ENCODE assay signal across 8 cellular contexts in genomic region chr12:53046655-53047220, GRCh38.
DNase-seq lines count a peak whose midpoint lies in the region; ATAC-seq lines count a peak whose summit lies in the region.

No MANE protein-coding gene starts in this region.

- peak overlapping the region; percentile 88 for H3K9ac ChIP-seq in endocrine pancreas (ENCODE audit: control insufficient read depth, insufficient read depth, low read length)

- in situ Hi-C loops in HAP-1 (cut with MboI; ENCODE audit: low sequenced_read_pairs): no loop called here

- H3K4me3 ChIP-seq in HAP-1: peak overlapping the region; percentile 56
- peak overlapping the region; percentile 29 for H3K4me3 ChIP-seq in endocrine pancreas (ENCODE audit: control insufficient read depth, insufficient read depth, low read length)

- no peaks in the 10 kb centered on the region for H3K36me3 Mint-ChIP-seq in memory B cell

- peaks cover 30% of the 10 kb centered on the region for H3K4me1 ChIP-seq in HAP-1
- no peaks in the 10 kb centered on the region for H3K4me1 ChIP-seq in endocrine pancreas (ENCODE audit: control insufficient read depth, insufficient read depth, low read length)

- H3K4me1 Mint-ChIP-seq in memory B cell: peaks cover 7% of the 10 kb centered on the region

- H3K27me3 ChIP-seq in HAP-1 (ENCODE audit: low read depth): no peaks in the 10 kb centered on the region
- no peaks in the 10 kb centered on the region for H3K27me3 ChIP-seq in endocrine pancreas (ENCODE audit: control insufficient read depth, insufficient read depth, low read length)

- DNase-seq in GF-D8 (lab: John Stamatoyannopoulos, UW) (peak; percentile 12), HAP-1 (ENCODE audit: low spot score in 2 of 2) (peak; percentile 46 to 79), NAMALWA (ENCODE audit: low spot score) (peak; percentile 60), memory B cell (ENCODE audit: low spot score in 2 of 2) (peak in 1 of 2 donors; percentile 51), NCI-H128 (lab: John Stamatoyannopoulos, UW; ENCODE audit: unreplicated experiment) (no peak)
- peak; percentile 64 for DNase-seq in activated CD4-positive, alpha-beta T cell treated with anti-CD3 and anti-CD28 coated beads for 48 hours
- DNase-seq in stimulated activated CD8-positive, alpha-beta memory T cell treated with anti-CD3 and anti-CD28 coated beads, Interleukin-2, amount 100 ng/mL, for 1 hour (ENCODE audit: low read depth in 2 of 2): peak; percentile 15 to 16

- H3K27ac Mint-ChIP-seq in memory B cell: peak overlapping the region; percentile 83

- H3K9me3 Mint-ChIP-seq in memory B cell: no peaks in the 10 kb centered on the region

- H3K36me3 ChIP-seq in HAP-1 (replicated peaks): peaks cover 6% of the 10 kb centered on the region
- no peaks in the 10 kb centered on the region for H3K36me3 ChIP-seq in endocrine pancreas (ENCODE audit: control insufficient read depth, insufficient read depth, low read length)

- peak; percentile 16 for ATAC-seq in memory B cell (ENCODE audit: low read depth)

- peak overlapping the region; percentile 87 for H3K4me3 Mint-ChIP-seq in memory B cell

- H3K27me3 Mint-ChIP-seq in memory B cell: no peaks in the 10 kb centered on the region

- no peaks in the 10 kb centered on the region for H3K9me3 ChIP-seq in HAP-1
- H3K9me3 ChIP-seq in endocrine pancreas (ENCODE audit: control insufficient read depth, low read length): no peaks in the 10 kb centered on the region
